34 cellular contexts compared by ENCODE assay signal in the genomic region with DNA sequence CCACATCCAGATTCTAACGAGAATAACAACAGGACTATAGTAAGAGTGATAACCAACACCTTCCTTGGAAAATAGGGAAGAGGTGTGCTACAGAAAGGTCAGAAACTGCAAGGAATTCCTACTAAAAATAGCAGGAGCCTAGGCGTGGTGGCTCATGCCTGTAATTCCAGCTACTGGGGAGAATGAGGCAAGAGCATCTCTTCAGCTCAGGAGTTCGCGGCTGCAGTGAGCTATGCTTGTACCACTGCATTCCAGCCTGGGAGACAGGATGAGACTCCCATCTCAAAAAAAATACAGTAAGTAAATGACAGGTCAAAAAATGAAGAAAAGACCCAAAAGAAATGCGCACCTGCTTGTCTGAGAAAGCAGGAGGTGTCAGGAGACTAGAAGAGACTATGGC.
"Had no signal": no experiment of that assay in that cellular context is flagged by ENCODE, and none has a peak within 500 bp of the region (broad histone marks: within the 10 kb centered on the region; RNA-seq: fewer than 3 reads in every experiment).

No MANE protein-coding gene starts in this region.

- H3K4me3 Mint-ChIP-seq: activated B cell treated with CpG ODN at 0.5 μM for 24 hours; activated CD4-positive, alpha-beta memory T cell treated with anti-CD3 and anti-CD28 coated beads, Interleukin-2, amount 10 ng/mL, durations not matched to agents 7 days and 5 days; activated CD4-positive, alpha-beta T cell treated with anti-CD3 and anti-CD28 coated beads, Interleukin-2, amount 10 ng/mL, durations not matched to agents 7 days and 5 days; activated naive CD8-positive, alpha-beta T cell treated with anti-CD3 and anti-CD28 coated beads, Interleukin-2, amount 10 ng/mL, durations not matched to agents 7 days and 5 days; activated T-cell treated with anti-CD3 and anti-CD28 coated beads, Interleukin-2, amount 50 U/mL, for 24 hours; activated T-cell treated with anti-CD3 and anti-CD28 coated beads, Interleukin-2, amount 50 U/mL, for 72 hours; brain; dendritic cell treated with granulocyte-macrophage colony-stimulating factor and Interleukin-4, amounts not matched to agents 40 ng/mL and 50 ng/mL, for 4 days; endodermal cell; T-helper 17 cell; T-helper 2 cell treated with Interferon-gamma antibody and Interleukin-4, amounts not matched to agents 5 μg/mL and 100 μg/mL, for 36 hours had no signal

- ATAC-seq: activated CD4-positive, CD25-positive, alpha-beta regulatory T cell treated with anti-CD3 and anti-CD28 coated beads, Interleukin-2, amount 50 U/mL, for 24 hours; activated naive CD4-positive, alpha-beta T cell treated with anti-CD3 and anti-CD28 coated beads, Interleukin-2, amount 50 U/mL, for 72 hours; activated T-cell treated with anti-CD3 and anti-CD28 coated beads, Interleukin-2, amount 50 U/mL, for 72 hours; esophagus mucosa; gastroesophageal sphincter; heart right ventricle; T-helper 17 cell had no signal

- H3K4me1 ChIP-seq: ascending aorta, breast epithelium, gastroesophageal sphincter had no signal

- H3K4me1 Mint-ChIP-seq: activated B cell treated with CpG ODN at 0.5 μM for 24 hours; activated CD4-positive, alpha-beta memory T cell treated with anti-CD3 and anti-CD28 coated beads, Interleukin-2, amount 10 ng/mL, durations not matched to agents 7 days and 5 days; activated CD4-positive, alpha-beta T cell treated with anti-CD3 and anti-CD28 coated beads, Interleukin-2, amount 10 ng/mL, durations not matched to agents 7 days and 5 days; activated naive CD8-positive, alpha-beta T cell treated with anti-CD3 and anti-CD28 coated beads, Interleukin-2, amount 10 ng/mL, durations not matched to agents 7 days and 5 days; endodermal cell; T-helper 17 cell had no signal

- H3K27me3 Mint-ChIP-seq: activated B cell treated with CpG ODN at 0.5 μM for 24 hours; activated CD4-positive, alpha-beta memory T cell treated with anti-CD3 and anti-CD28 coated beads, Interleukin-2, amount 10 ng/mL, durations not matched to agents 7 days and 5 days; activated CD4-positive, alpha-beta T cell treated with anti-CD3 and anti-CD28 coated beads, Interleukin-2, amount 10 ng/mL, durations not matched to agents 7 days and 5 days; activated naive CD8-positive, alpha-beta T cell treated with anti-CD3 and anti-CD28 coated beads, Interleukin-2, amount 10 ng/mL, durations not matched to agents 7 days and 5 days had no signal

- H3K36me3 ChIP-seq: ascending aorta, breast epithelium, cardiac muscle cell, gastroesophageal sphincter, heart right ventricle, WERI-Rb-1 had no signal

- H3K27ac ChIP-seq: ascending aorta, breast epithelium, cardiac muscle cell, coronary artery, dorsolateral prefrontal cortex, gastroesophageal sphincter, heart right ventricle, WERI-Rb-1 had no signal

- DNase-seq: activated B cell treated with CpG ODN at 0.5 μM for 24 hours; activated CD4-positive, alpha-beta memory T cell treated with anti-CD3 and anti-CD28 coated beads, Interleukin-2, amount 10 ng/mL, durations not matched to agents 7 days and 5 days; activated CD4-positive, alpha-beta T cell treated with anti-CD3 and anti-CD28 coated beads, Interleukin-2, amount 10 ng/mL, durations not matched to agents 7 days and 5 days; activated CD4-positive, alpha-beta T cell treated with anti-CD3 and anti-CD28 coated beads, Interleukin-2, amount 50 U/mL, for 4 hours; activated CD8-positive, alpha-beta memory T cell treated with anti-CD3 and anti-CD28 coated beads, Interleukin-2, amount 50 U/mL, for 48 hours; activated effector memory CD4-positive, alpha-beta T cell treated with Interleukin-2 at 50 U/mL for 16 hours; activated gamma-delta T cell treated with Interleukin-2 at 50 U/mL for 16 hours; activated naive CD4-positive, alpha-beta T cell treated with Interleukin-2 at 50 U/mL for 16 hours; activated naive CD8-positive, alpha-beta T cell treated with anti-CD3 and anti-CD28 coated beads, Interleukin-2, amount 10 ng/mL, durations not matched to agents 7 days and 5 days; activated T-cell treated with anti-CD3 and anti-CD28 coated beads for 4 hours; activated T-cell treated with anti-CD3 and anti-CD28 coated beads, Interleukin-2, amount 50 U/mL, for 24 hours; activated T-cell treated with anti-CD3 and anti-CD28 coated beads, Interleukin-2, amount 50 U/mL, for 72 hours; central memory CD4-positive, alpha-beta T cell; cerebellar nuclear complex; dorsolateral prefrontal cortex; effector memory CD4-positive, alpha-beta T cell; endodermal cell; foreskin melanocyte; heart right ventricle; T-helper 1 cell; T-helper 17 cell; T1000; WERI-Rb-1 had no signal

- H3K9me3 ChIP-seq: ascending aorta, breast epithelium, gastroesophageal sphincter had no signal

- H3K9me3 Mint-ChIP-seq: activated CD4-positive, alpha-beta memory T cell treated with anti-CD3 and anti-CD28 coated beads, Interleukin-2, amount 10 ng/mL, durations not matched to agents 7 days and 5 days; activated CD4-positive, alpha-beta T cell treated with anti-CD3 and anti-CD28 coated beads, Interleukin-2, amount 10 ng/mL, durations not matched to agents 7 days and 5 days; activated naive CD4-positive, alpha-beta T cell treated with anti-CD3 and anti-CD28 coated beads, Interleukin-2, amount 50 U/mL, for 72 hours; activated naive CD8-positive, alpha-beta T cell treated with anti-CD3 and anti-CD28 coated beads, Interleukin-2, amount 10 ng/mL, durations not matched to agents 7 days and 5 days; activated T-cell treated with anti-CD3 and anti-CD28 coated beads, Interleukin-2, amount 50 U/mL, for 24 hours; activated T-cell treated with anti-CD3 and anti-CD28 coated beads, Interleukin-2, amount 50 U/mL, for 72 hours; dendritic cell treated with granulocyte-macrophage colony-stimulating factor and Interleukin-4, amounts not matched to agents 40 ng/mL and 50 ng/mL, for 4 days; T-helper 2 cell treated with Interferon-gamma antibody and Interleukin-4, amounts not matched to agents 5 μg/mL and 100 μg/mL, for 36 hours had no signal

- H3K36me3 Mint-ChIP-seq: activated naive CD8-positive, alpha-beta T cell treated with anti-CD3 and anti-CD28 coated beads, Interleukin-2, amount 10 ng/mL, durations not matched to agents 7 days and 5 days; brain had no signal

- H3K27me3 ChIP-seq: ascending aorta, breast epithelium, cardiac muscle cell had no signal

- H3K4me3 ChIP-seq: ascending aorta, breast epithelium, cardiac muscle cell, coronary artery, dorsolateral prefrontal cortex, gastroesophageal sphincter, heart right ventricle had no signal

- H3K27ac Mint-ChIP-seq: activated B cell treated with CpG ODN at 0.5 μM for 24 hours; activated CD4-positive, alpha-beta memory T cell treated with anti-CD3 and anti-CD28 coated beads, Interleukin-2, amount 10 ng/mL, durations not matched to agents 7 days and 5 days; activated CD4-positive, alpha-beta T cell treated with anti-CD3 and anti-CD28 coated beads, Interleukin-2, amount 10 ng/mL, durations not matched to agents 7 days and 5 days; activated naive CD4-positive, alpha-beta T cell treated with anti-CD3 and anti-CD28 coated beads, Interleukin-2, amount 50 U/mL, for 72 hours; activated naive CD8-positive, alpha-beta T cell treated with anti-CD3 and anti-CD28 coated beads, Interleukin-2, amount 10 ng/mL, durations not matched to agents 7 days and 5 days; activated T-cell treated with anti-CD3 and anti-CD28 coated beads, Interleukin-2, amount 50 U/mL, for 24 hours; activated T-cell treated with anti-CD3 and anti-CD28 coated beads, Interleukin-2, amount 50 U/mL, for 72 hours; brain; dendritic cell treated with granulocyte-macrophage colony-stimulating factor and Interleukin-4, amounts not matched to agents 40 ng/mL and 50 ng/mL, for 4 days; endodermal cell; T-helper 17 cell; T-helper 2 cell treated with Interferon-gamma antibody and Interleukin-4, amounts not matched to agents 5 μg/mL and 100 μg/mL, for 36 hours had no signal
